Comparison of ENCODE assay signal across 37 cellular contexts in the genomic region with DNA sequence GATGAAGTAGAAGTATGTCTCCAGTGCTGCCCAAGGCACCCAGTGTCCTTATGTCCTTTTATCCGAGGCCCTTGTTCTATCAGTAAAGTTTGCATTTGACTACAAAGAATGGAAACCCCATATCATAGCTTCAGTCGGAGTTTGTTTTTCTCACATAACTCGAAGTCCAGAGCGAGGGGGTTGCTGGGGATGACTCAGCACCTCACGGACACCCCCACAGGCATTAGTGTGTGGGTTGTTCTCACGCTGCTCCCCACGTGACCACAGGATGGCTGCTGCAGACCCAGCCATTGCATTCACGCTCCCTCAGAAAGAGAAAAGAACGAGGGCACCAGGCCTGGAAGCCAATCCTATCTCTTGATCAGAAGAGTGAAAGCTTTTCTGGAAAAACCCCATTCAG. TPM values are rescaled to one million over a fixed set of nuclear protein-coding genes. Genes with fewer than 3 reads are reported as not detected.
"Had no signal": no experiment of that assay in that cellular context is flagged by ENCODE, and none has a peak within 500 bp of the region (broad histone marks: within the 10 kb centered on the region; RNA-seq: fewer than 3 reads in every experiment).

No MANE protein-coding gene starts in this region.

- ATAC-seq: activated CD8-positive, alpha-beta T cell treated with anti-CD3 and anti-CD28 coated beads for 36 hours; activated naive CD4-positive, alpha-beta T cell treated with anti-CD3 and anti-CD28 coated beads, Interleukin-2, amount 50 U/mL, for 72 hours; activated T-cell treated with anti-CD3 and anti-CD28 coated beads, Interleukin-2, amount 50 U/mL, for 4 hours; activated T-cell treated with anti-CD3 and anti-CD28 coated beads, Interleukin-2, amount 50 U/mL, for 72 hours; activated T-helper 17 cell treated with anti-CD3 and anti-CD28 coated beads, Interleukin-2, amount 50 U/mL, for 72 hours; body of pancreas had no signal

- H3K4me3 ChIP-seq: adrenal gland, body of pancreas, breast epithelium had no signal

- H3K9me3 ChIP-seq: adrenal gland, body of pancreas had no signal

- H3K4me3 Mint-ChIP-seq: activated B cell treated with CpG ODN at 0.5 μM for 24 hours; activated CD4-positive, alpha-beta memory T cell treated with anti-CD3 and anti-CD28 coated beads for 36 hours; activated CD4-positive, alpha-beta T cell treated with anti-CD3 and anti-CD28 coated beads, Interleukin-2, amount 10 ng/mL, durations not matched to agents 24 days and 14 days; activated CD8-positive, alpha-beta T cell treated with anti-CD3 and anti-CD28 coated beads for 36 hours; activated naive CD4-positive, alpha-beta T cell treated with anti-CD3 and anti-CD28 coated beads for 36 hours; activated naive CD8-positive, alpha-beta T cell treated with anti-CD3 and anti-CD28 coated beads for 36 hours; activated T-cell treated with anti-CD3 and anti-CD28 coated beads, Interleukin-2, amount 50 U/mL, for 4 hours; activated T-cell treated with anti-CD3 and anti-CD28 coated beads, Interleukin-2, amount 50 U/mL, for 72 hours; activated T-helper 1 cell treated with anti-CD3 and anti-CD28 coated beads, Interleukin-12 subunit alpha, Interleukin-12 subunit beta, Interleukin-2, Interleukin-4 antibody, amounts not matched to agents 30 ng/mL and 10 ng/mL and 1 ng/mL, durations not matched to agents 14 hours and 24 hours and 36 hours; activated T-helper 17 cell treated with anti-CD3 and anti-CD28 coated beads, Interleukin-2, amount 50 U/mL, for 72 hours; T-helper 1 cell treated with Interleukin-12 subunit alpha and Interleukin-12 subunit beta and Interleukin-4 antibody, amounts not matched to agents 30 μg/mL and 1 μg/mL, for 36 hours; T-helper 2 cell treated with Interferon-gamma antibody and Interleukin-4, amounts not matched to agents 5 μg/mL and 100 μg/mL, for 36 hours had no signal

- DNase-seq: activated B cell treated with CpG ODN at 0.5 μM for 24 hours; activated CD4-positive, alpha-beta memory T cell treated with anti-CD3 and anti-CD28 coated beads for 36 hours; activated CD4-positive, alpha-beta T cell treated with anti-CD3 and anti-CD28 coated beads for 4 hours; activated CD4-positive, alpha-beta T cell treated with anti-CD3 and anti-CD28 coated beads, Interleukin-2, amount 10 ng/mL, durations not matched to agents 24 days and 14 days; activated CD4-positive, alpha-beta T cell treated with anti-CD3 and anti-CD28 coated beads, Interleukin-2, amount 50 U/mL, for 1 hour; activated CD4-positive, alpha-beta T cell treated with anti-CD3 and anti-CD28 coated beads, Interleukin-2, amount 50 U/mL, for 4 hours; activated CD4-positive, CD25-positive, alpha-beta regulatory T cell treated with anti-CD3 and anti-CD28 coated beads, Interleukin-2, amount 50 U/mL, for 72 hours; activated CD8-positive, alpha-beta memory T cell treated with anti-CD3 and anti-CD28 coated beads, Interleukin-2, amount 50 U/mL, for 4 hours; activated CD8-positive, alpha-beta T cell treated with anti-CD3 and anti-CD28 coated beads for 36 hours; activated effector memory CD4-positive, alpha-beta T cell treated with anti-CD3 and anti-CD28 coated beads, Interleukin-2, amount 50 U/mL, for 16 hours; activated gamma-delta T cell treated with Interleukin-2 at 50 U/mL for 16 hours; activated naive CD4-positive, alpha-beta T cell; activated naive CD4-positive, alpha-beta T cell treated with anti-CD3 and anti-CD28 coated beads for 36 hours; activated naive CD4-positive, alpha-beta T cell treated with anti-CD3 and anti-CD28 coated beads, Interleukin-2, amount 50 U/mL, for 16 hours; activated naive CD8-positive, alpha-beta T cell treated with anti-CD3 and anti-CD28 coated beads for 36 hours; activated T-cell treated with anti-CD3 and anti-CD28 coated beads for 4 hours; activated T-cell treated with anti-CD3 and anti-CD28 coated beads, Interleukin-2, amount 50 U/mL, for 1 hour; activated T-cell treated with anti-CD3 and anti-CD28 coated beads, Interleukin-2, amount 50 U/mL, for 4 hours; activated T-cell treated with anti-CD3 and anti-CD28 coated beads, Interleukin-2, amount 50 U/mL, for 72 hours; adrenal gland; amniotic stem cell; body of pancreas; brain microvascular endothelial cell; central memory CD4-positive, alpha-beta T cell; T-helper 1 cell; T-helper 2 cell; T-helper 9 cell had no signal

- H3K27ac Mint-ChIP-seq: activated B cell treated with CpG ODN at 0.5 μM for 24 hours; activated CD4-positive, alpha-beta memory T cell treated with anti-CD3 and anti-CD28 coated beads for 36 hours; activated CD4-positive, alpha-beta T cell treated with anti-CD3 and anti-CD28 coated beads, Interleukin-2, amount 10 ng/mL, durations not matched to agents 24 days and 14 days; activated CD8-positive, alpha-beta T cell treated with anti-CD3 and anti-CD28 coated beads for 36 hours; activated naive CD4-positive, alpha-beta T cell treated with anti-CD3 and anti-CD28 coated beads for 36 hours; activated naive CD4-positive, alpha-beta T cell treated with anti-CD3 and anti-CD28 coated beads, Interleukin-2, amount 50 U/mL, for 72 hours; activated naive CD8-positive, alpha-beta T cell treated with anti-CD3 and anti-CD28 coated beads for 36 hours; activated T-cell treated with anti-CD3 and anti-CD28 coated beads, Interleukin-2, amount 50 U/mL, for 72 hours; activated T-helper 1 cell treated with anti-CD3 and anti-CD28 coated beads, Interleukin-12 subunit alpha, Interleukin-12 subunit beta, Interleukin-2, Interleukin-4 antibody, amounts not matched to agents 30 ng/mL and 10 ng/mL and 1 ng/mL, durations not matched to agents 14 hours and 24 hours and 36 hours; activated T-helper 17 cell treated with anti-CD3 and anti-CD28 coated beads, Interleukin-2, amount 50 U/mL, for 72 hours; T-helper 1 cell treated with Interleukin-12 subunit alpha and Interleukin-12 subunit beta and Interleukin-4 antibody, amounts not matched to agents 30 μg/mL and 1 μg/mL, for 36 hours; T-helper 2 cell treated with Interferon-gamma antibody and Interleukin-4, amounts not matched to agents 5 μg/mL and 100 μg/mL, for 36 hours had no signal

- H3K36me3 ChIP-seq: adrenal gland, brain microvascular endothelial cell, breast epithelium had no signal

- H3K4me1 Mint-ChIP-seq: activated B cell treated with CpG ODN at 0.5 μM for 24 hours; activated CD4-positive, alpha-beta T cell treated with anti-CD3 and anti-CD28 coated beads, Interleukin-2, amount 10 ng/mL, durations not matched to agents 24 days and 14 days; activated naive CD8-positive, alpha-beta T cell treated with anti-CD3 and anti-CD28 coated beads for 36 hours; activated T-helper 17 cell treated with anti-CD3 and anti-CD28 coated beads, Interleukin-2, amount 50 U/mL, for 72 hours had no signal

- FAIRE-seq: astrocyte, TTC549 had no signal

- H3K27ac ChIP-seq: adrenal gland, body of pancreas, brain microvascular endothelial cell, breast epithelium, VCaP had no signal

- H3K27me3 Mint-ChIP-seq: activated B cell treated with CpG ODN at 0.5 μM for 24 hours; activated CD4-positive, alpha-beta T cell treated with anti-CD3 and anti-CD28 coated beads, Interleukin-2, amount 10 ng/mL, durations not matched to agents 24 days and 14 days had no signal

- H3K27me3 ChIP-seq: body of pancreas, brain microvascular endothelial cell had no signal

- H3K36me3 Mint-ChIP-seq: activated CD4-positive, alpha-beta memory T cell treated with anti-CD3 and anti-CD28 coated beads for 36 hours; activated naive CD4-positive, alpha-beta T cell treated with anti-CD3 and anti-CD28 coated beads, Interleukin-2, amount 50 U/mL, for 72 hours; activated naive CD8-positive, alpha-beta T cell treated with anti-CD3 and anti-CD28 coated beads for 36 hours had no signal

- H3K4me1 ChIP-seq: adrenal gland, body of pancreas, breast epithelium had no signal

- H3K9me3 Mint-ChIP-seq: activated B cell treated with CpG ODN at 0.5 μM for 24 hours; activated CD4-positive, alpha-beta memory T cell treated with anti-CD3 and anti-CD28 coated beads for 36 hours; activated CD4-positive, alpha-beta T cell treated with anti-CD3 and anti-CD28 coated beads, Interleukin-2, amount 10 ng/mL, durations not matched to agents 24 days and 14 days; activated CD8-positive, alpha-beta T cell treated with anti-CD3 and anti-CD28 coated beads for 36 hours; activated naive CD4-positive, alpha-beta T cell treated with anti-CD3 and anti-CD28 coated beads for 36 hours; activated naive CD4-positive, alpha-beta T cell treated with anti-CD3 and anti-CD28 coated beads, Interleukin-2, amount 50 U/mL, for 72 hours; activated naive CD8-positive, alpha-beta T cell treated with anti-CD3 and anti-CD28 coated beads for 36 hours; activated T-cell treated with anti-CD3 and anti-CD28 coated beads, Interleukin-2, amount 50 U/mL, for 4 hours; activated T-cell treated with anti-CD3 and anti-CD28 coated beads, Interleukin-2, amount 50 U/mL, for 72 hours; activated T-helper 1 cell treated with anti-CD3 and anti-CD28 coated beads, Interleukin-12 subunit alpha, Interleukin-12 subunit beta, Interleukin-2, Interleukin-4 antibody, amounts not matched to agents 30 ng/mL and 10 ng/mL and 1 ng/mL, durations not matched to agents 14 hours and 24 hours and 36 hours; activated T-helper 17 cell treated with anti-CD3 and anti-CD28 coated beads, Interleukin-2, amount 50 U/mL, for 72 hours; T-helper 1 cell treated with Interleukin-12 subunit alpha and Interleukin-12 subunit beta and Interleukin-4 antibody, amounts not matched to agents 30 μg/mL and 1 μg/mL, for 36 hours; T-helper 2 cell treated with Interferon-gamma antibody and Interleukin-4, amounts not matched to agents 5 μg/mL and 100 μg/mL, for 36 hours had no signal

RNA-seq across cellular contexts. Expression of a gene that starts 27.8 kb away (rescaled TPM):
- total RNA-seq: activated B cell treated with CpG ODN at 0.5 μM for 24 hours; activated CD4-positive, alpha-beta memory T cell treated with anti-CD3 and anti-CD28 coated beads for 36 hours; activated CD4-positive, alpha-beta T cell treated with anti-CD3 and anti-CD28 coated beads, Interleukin-2, amount 10 ng/mL, durations not matched to agents 24 days and 14 days; activated CD8-positive, alpha-beta T cell treated with anti-CD3 and anti-CD28 coated beads for 36 hours; activated naive CD4-positive, alpha-beta T cell treated with anti-CD3 and anti-CD28 coated beads for 36 hours; activated naive CD4-positive, alpha-beta T cell treated with anti-CD3 and anti-CD28 coated beads, Interleukin-2, amount 50 U/mL, for 72 hours; activated naive CD8-positive, alpha-beta T cell treated with anti-CD3 and anti-CD28 coated beads for 36 hours; activated T-cell treated with anti-CD3 and anti-CD28 coated beads, Interleukin-2, amount 50 U/mL, for 4 hours; activated T-cell treated with anti-CD3 and anti-CD28 coated beads, Interleukin-2, amount 50 U/mL, for 72 hours; activated T-helper 1 cell treated with anti-CD3 and anti-CD28 coated beads, Interleukin-12 subunit alpha, Interleukin-12 subunit beta, Interleukin-2, Interleukin-4 antibody, amounts not matched to agents 30 ng/mL and 10 ng/mL and 1 ng/mL, durations not matched to agents 14 hours and 24 hours and 36 hours; activated T-helper 17 cell treated with anti-CD3 and anti-CD28 coated beads, Interleukin-2, amount 50 U/mL, for 72 hours; body of pancreas; breast epithelium had no signal
- polyA plus RNA-seq: adrenal gland, aorta had no signal
